In genomic region chr14:104472536-104473243, GRCh38 we compare ENCODE assay signal across 22 cellular contexts.
DNase-seq lines count a peak whose midpoint lies in the region; FAIRE-seq and TF ChIP-seq lines count a peak whose summit lies in the region.
"Had no signal": no experiment of that assay in that cellular context is flagged by ENCODE, and none has a peak within 500 bp of the region (broad histone marks: within the 10 kb centered on the region; RNA-seq: fewer than 3 reads in every experiment).

No MANE protein-coding gene starts in this region.

- no peaks in the 10 kb centered on the region for H4K20me1 ChIP-seq in astrocyte (ENCODE audit: insufficient read depth, low read length)

- H3K27ac ChIP-seq in astrocyte (ENCODE audit: low read depth, low read length) (no peak overlapping the region), trophoblast cell (ENCODE audit: low read depth, low read length) (no peak overlapping the region)
- H3K27ac ChIP-seq: 22Rv1; A549; BLaER1 treated with 17β-estradiol and CSF1 and Interleukin-3, amounts not matched to agents 10 nM and 100 nM; C4-2B had no signal

- BruUV-seq in MCF 10A (replicated peaks; lab: Mats Ljungman, UMichigan): no TSS peak

- H3K4me3 Mint-ChIP-seq in astrocyte (ENCODE audit: unreplicated experiment) (no peak overlapping the region), MCF 10A (ENCODE audit: unreplicated experiment) (no peak overlapping the region)
- H3K4me3 Mint-ChIP-seq: B cell; CD4-positive, alpha-beta T cell; CD8-positive, alpha-beta T cell had no signal

- no peak overlapping the region for H2BK120ac ChIP-seq in trophoblast cell (ENCODE audit: insufficient read depth, low read length, poor library complexity)

- H4K91ac ChIP-seq in trophoblast cell (ENCODE audit: low read depth, low read length): no peak overlapping the region

- no peak overlapping the region for H3K4ac ChIP-seq in trophoblast cell (ENCODE audit: low read depth, low read length)

- no peak overlapping the region for H3K14ac ChIP-seq in trophoblast cell (ENCODE audit: low read length)

- CTCF ChIA-PET in MCF 10A (lab: Yijun Ruan, JAX): no interaction called here

- H2BK5ac ChIP-seq in trophoblast cell (ENCODE audit: low read depth, low read length, poor library complexity): no peak overlapping the region

- H2AFZ ChIP-seq in astrocyte (ENCODE audit: low read depth, low read length) (no peak overlapping the region), trophoblast cell (ENCODE audit: insufficient read depth, low read length, poor library complexity) (no peak overlapping the region)

- no peaks in the 10 kb centered on the region for H3K79me1 ChIP-seq in trophoblast cell (ENCODE audit: low read length)

- H3K23ac ChIP-seq in trophoblast cell (ENCODE audit: low read length): no peak overlapping the region

- H3K9ac ChIP-seq in astrocyte (ENCODE audit: low read length) (no peak overlapping the region), trophoblast cell (ENCODE audit: low read length) (no peak overlapping the region)
- H3K9ac ChIP-seq: BLaER1 treated with 17β-estradiol and CSF1 and Interleukin-3, amounts not matched to agents 10 nM and 100 nM had no signal

- H3K4me1 Mint-ChIP-seq in astrocyte (ENCODE audit: low read depth, unreplicated experiment) (no peaks in the 10 kb centered on the region), MCF 10A (ENCODE audit: insufficient read depth, unreplicated experiment) (no peaks in the 10 kb centered on the region)
- H3K4me1 Mint-ChIP-seq: B cell had no signal

- H2AK5ac ChIP-seq in trophoblast cell (ENCODE audit: low read length): no peak overlapping the region

- H3K36me3 ChIP-seq in astrocyte (ENCODE audit: insufficient read depth, low read length) (no peaks in the 10 kb centered on the region), trophoblast cell (ENCODE audit: control insufficient read depth in 1 of 2, insufficient read depth in 2 of 2, low read length in 2 of 2) (no peaks in the 10 kb centered on the region)
- H3K36me3 ChIP-seq: BLaER1 treated with 17β-estradiol and CSF1 and Interleukin-3, amounts not matched to agents 10 nM and 100 nM had no signal

- POLR2A ChIA-PET in MCF 10A (lab: Yijun Ruan, JAX): interaction anchor here (0.7 kb wide), 1 partner anchor 13 kb away, joined by 3 read pairs; no protein-coding TSS in a partner anchor

- H4K8ac ChIP-seq in trophoblast cell (ENCODE audit: low read depth, low read length): no peak overlapping the region

- H3K27me3 ChIP-seq in astrocyte (ENCODE audit: insufficient read depth, low read length) (no peaks in the 10 kb centered on the region), trophoblast cell (ENCODE audit: insufficient read depth, low read length) (no peaks in the 10 kb centered on the region)
- H3K27me3 ChIP-seq: BLaER1 treated with 17β-estradiol and CSF1 and Interleukin-3, amounts not matched to agents 10 nM and 100 nM had no signal

- H3K36me3 Mint-ChIP-seq in astrocyte (ENCODE audit: low read depth, unreplicated experiment) (no peaks in the 10 kb centered on the region), MCF 10A (ENCODE audit: insufficient read depth, unreplicated experiment) (no peaks in the 10 kb centered on the region)
- H3K36me3 Mint-ChIP-seq: CD8-positive, alpha-beta T cell had no signal

- FAIRE-seq in astrocyte (lab: Jason Lieb, UNC): no peak
- FAIRE-seq: A549, D721Med, G401.6, GM12892, GM18507 had no signal

- H3K9me3 ChIP-seq in astrocyte (ENCODE audit: insufficient read depth, low read depth, low read length) (no peaks in the 10 kb centered on the region), trophoblast cell (ENCODE audit: insufficient read depth, low read depth, low read length) (peaks cover 7% of the 10 kb centered on the region)
- H3K9me3 ChIP-seq: A549, Caco-2 had no signal

- H3K4me3 ChIP-seq in astrocyte (ENCODE audit: insufficient read depth, low read depth, low read length): no peak overlapping the region
- H3K4me3 ChIP-seq in trophoblast cell (ENCODE audit: low read depth, low read length): peak overlapping the region; percentile 11
- H3K4me3 ChIP-seq: A549; BLaER1 treated with 17β-estradiol and CSF1 and Interleukin-3, amounts not matched to agents 10 nM and 100 nM; GM12878 had no signal

- peak overlapping the region; percentile 29 for H3K27ac Mint-ChIP-seq in astrocyte (ENCODE audit: unreplicated experiment)
- H3K27ac Mint-ChIP-seq in MCF 10A (ENCODE audit: low read depth, unreplicated experiment): no peak overlapping the region
- H3K27ac Mint-ChIP-seq: B cell; CD4-positive, alpha-beta T cell; CD8-positive, alpha-beta T cell had no signal

- H3K79me2 ChIP-seq in astrocyte (ENCODE audit: insufficient read depth, low read length) (no peaks in the 10 kb centered on the region), trophoblast cell (ENCODE audit: control insufficient read depth, insufficient read depth, low read length, poor library complexity) (no peaks in the 10 kb centered on the region)

- no CpG with 5 or more reads among the region's 29 CpGs for WGBS in trophoblast cell (ENCODE audit: extremely low coverage, insufficient coverage, insufficient read length)

- intact Hi-C loops in MCF 10A (cut with micrococcal nuclease): no loop called here

- no peak for DNase-seq in astrocyte (ENCODE audit: low read depth)
- peak; percentile 50 for DNase-seq in islet precursor cell
- DNase-seq in trophoblast cell: no peak
- DNase-seq in MCF 10A (ENCODE audit: unreplicated experiment): no peak
- DNase-seq in NCI-H1092 treated with DMSO at 0.1 percent for 48 hours (lab: John Stamatoyannopoulos, UW): no peak
- no peak for DNase-seq in glomerular visceral epithelial cell (ENCODE audit: extremely low spot score)
- DNase-seq: AML-193; Caco-2; Calu3; CD4-positive, alpha-beta T cell; CD8-positive, alpha-beta T cell; DMS79 treated with DMSO at 0.1 percent for 48 hours had no signal

- H3K4me2 ChIP-seq in astrocyte (ENCODE audit: low read length) (no peak overlapping the region), trophoblast cell (ENCODE audit: low read length) (no peak overlapping the region)
- H3K4me2 ChIP-seq: A549; BLaER1 treated with 17β-estradiol and CSF1 and Interleukin-3, amounts not matched to agents 10 nM and 100 nM had no signal

- H3K9me3 Mint-ChIP-seq in astrocyte (ENCODE audit: unreplicated experiment) (peaks cover 6% of the 10 kb centered on the region), MCF 10A (ENCODE audit: unreplicated experiment) (peaks cover 7% of the 10 kb centered on the region)
- H3K9me3 Mint-ChIP-seq: CD4-positive, alpha-beta T cell; CD8-positive, alpha-beta T cell had no signal

- TF ChIP-seq CTCF in astrocyte (IDR thresholded peaks at IDR 0.05; ENCODE audit: insufficient read depth, low read depth, low read length): no peak
- no peak for TF ChIP-seq CTCF in MCF 10A (IDR thresholded peaks at IDR 0.05; ENCODE audit: unreplicated experiment)

- H4K12ac ChIP-seq in trophoblast cell (ENCODE audit: low read depth, low read length): no peak overlapping the region

- H3K4me1 ChIP-seq in astrocyte (ENCODE audit: insufficient read depth, low read length) (no peaks in the 10 kb centered on the region), trophoblast cell (ENCODE audit: control insufficient read depth in 1 of 2, insufficient read depth in 2 of 2, low read length in 2 of 2) (no peaks in the 10 kb centered on the region)
- H3K4me1 ChIP-seq: A549, Caco-2 had no signal

- no peak overlapping the region for H3K18ac ChIP-seq in trophoblast cell (ENCODE audit: low read length)

- peaks cover 43% of the 10 kb centered on the region for H3K27me3 Mint-ChIP-seq in astrocyte (ENCODE audit: low read depth, unreplicated experiment)
- H3K27me3 Mint-ChIP-seq in MCF 10A (ENCODE audit: insufficient read depth, unreplicated experiment): peaks cover 60% of the 10 kb centered on the region

- H2BK12ac ChIP-seq in trophoblast cell (ENCODE audit: low read length): no peak overlapping the region
